18 cellular contexts compared by ENCODE assay signal in the genomic region with DNA sequence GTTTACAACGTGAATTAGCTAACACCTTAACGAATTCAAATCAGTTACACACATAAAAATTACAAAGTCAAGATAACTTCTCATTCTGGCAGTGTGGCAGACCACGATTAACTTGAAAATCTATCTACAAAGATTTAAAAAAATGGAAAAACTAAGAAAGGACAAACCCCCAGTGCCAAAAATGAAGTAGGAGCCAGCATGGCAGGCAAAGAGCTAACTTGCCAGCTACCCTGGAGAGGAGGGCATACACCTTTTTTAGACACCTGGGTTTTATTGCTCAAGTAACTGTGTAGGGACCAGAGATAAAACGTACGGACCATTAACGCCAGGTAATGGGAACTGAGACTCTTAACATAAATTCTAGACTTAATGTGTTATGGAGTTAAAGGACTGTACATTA. TPM values are rescaled to one million over a fixed set of nuclear protein-coding genes. Genes with fewer than 3 reads are reported as not detected.
DNase-seq lines count a peak whose midpoint lies in the region; ATAC-seq and TF ChIP-seq lines count a peak whose summit lies in the region.
"Had no signal": no experiment of that assay in that cellular context is flagged by ENCODE, and none has a peak within 500 bp of the region (broad histone marks: within the 10 kb centered on the region; RNA-seq: fewer than 3 reads in every experiment).

No MANE protein-coding gene starts in this region.

- no peaks in the 10 kb centered on the region for H3K27me3 Mint-ChIP-seq in stimulated activated naive CD8-positive, alpha-beta T cell treated with anti-CD3 and anti-CD28 coated beads, Interleukin-15, Interleukin-2, amounts not matched to agents 100 ng/mL and 50 ng/mL, for 24 hours
- H3K27me3 Mint-ChIP-seq in stimulated activated naive CD8-positive, alpha-beta T cell treated with anti-CD3 and anti-CD28 coated beads, Interleukin-15, amount 100 ng/mL, for 72 hours, result no peaks in the 10 kb centered on the region

- no peak overlapping the region for H2AFZ ChIP-seq in SU-DHL-6 (ENCODE audit: low read depth, low read length, severe bottlenecking)
- H2AFZ ChIP-seq in hepatocyte, result no peak overlapping the region

- peak overlapping the region; percentile 61 for H3K27ac Mint-ChIP-seq in stimulated activated naive CD8-positive, alpha-beta T cell treated with anti-CD3 and anti-CD28 coated beads, Interleukin-15, Interleukin-2, amounts not matched to agents 100 ng/mL and 50 ng/mL, for 24 hours
- H3K27ac Mint-ChIP-seq in stimulated activated naive CD8-positive, alpha-beta T cell treated with anti-CD3 and anti-CD28 coated beads, Interleukin-15, amount 100 ng/mL, for 72 hours, result no peak overlapping the region

- peaks cover 75% of the 10 kb centered on the region for H3K79me2 ChIP-seq in SU-DHL-6 (ENCODE audit: insufficient read depth, low read length)
- H3K79me2 ChIP-seq in hepatocyte, result peaks cover 70% of the 10 kb centered on the region

- peaks cover 48% of the 10 kb centered on the region for H4K20me1 ChIP-seq in SU-DHL-6 (ENCODE audit: low read depth, low read length)
- peaks cover 66% of the 10 kb centered on the region for H4K20me1 ChIP-seq in hepatocyte (ENCODE audit: insufficient read depth, poor library complexity, severe bottlenecking)

- H3K4me2 ChIP-seq in SU-DHL-6 (ENCODE audit: low read depth, low read length, poor library complexity, severe bottlenecking) (peak overlapping the region; percentile 86), hepatocyte (peak overlapping the region; percentile 81)

- H3F3A ChIP-seq in SU-DHL-6 (ENCODE audit: insufficient read depth), result peaks cover 24% of the 10 kb centered on the region

- peaks cover 17% of the 10 kb centered on the region for H3K36me3 ChIP-seq in SU-DHL-6 (ENCODE audit: low read length)
- no peaks in the 10 kb centered on the region for H3K36me3 ChIP-seq in hepatocyte (replicated peaks; ENCODE audit: insufficient read depth, low read depth)
- H3K36me3 ChIP-seq: gastrocnemius medialis, transverse colon had no signal

- H3K9me3 ChIP-seq in SU-DHL-6 (ENCODE audit: insufficient read depth, low read length) (no peaks in the 10 kb centered on the region), hepatocyte (ENCODE audit: low read depth) (no peaks in the 10 kb centered on the region)
- H3K9me3 ChIP-seq: gastrocnemius medialis, transverse colon had no signal

- H3K9ac ChIP-seq in SU-DHL-6 (ENCODE audit: low read length), result 0 out of 2 replicates have a peak overlapping the region, but pooled peaks have one; percentile 84

- WGBS in hepatocyte (ENCODE audit: low lambda C conversion rate, missing lambda C conversion rate), result 89% methylated on average over 6 of the region's 6 CpGs

- H3K4me3 ChIP-seq in SU-DHL-6 (ENCODE audit: insufficient read depth, low read length, poor library complexity, severe bottlenecking) (peak overlapping the region; percentile 24), hepatocyte (no peak overlapping the region)
- H3K4me3 ChIP-seq: transverse colon had no signal

- DNase-seq in stimulated activated naive CD8-positive, alpha-beta T cell treated with anti-CD3 and anti-CD28 coated beads, Interleukin-15, amount 100 ng/mL, for 72 hours, result no peak
- DNase-seq in hepatocyte (ENCODE audit: low spot score) (no peak), ureter (ENCODE audit: low spot score) (no peak)
- DNase-seq: activated CD4-positive, alpha-beta T cell treated with anti-CD3 and anti-CD28 coated beads for 1 hour; activated gamma-delta T cell treated with Interleukin-2 at 50 U/mL for 16 hours; gastrocnemius medialis; islet precursor cell; NCI-H1092 treated with DMSO at 0.1 percent for 48 hours; NCI-H2227 treated with DMSO at 0.1 percent for 48 hours; transverse colon had no signal

- no peaks in the 10 kb centered on the region for H3K9me3 Mint-ChIP-seq in stimulated activated naive CD8-positive, alpha-beta T cell treated with anti-CD3 and anti-CD28 coated beads, Interleukin-15, Interleukin-2, amounts not matched to agents 100 ng/mL and 50 ng/mL, for 24 hours
- H3K9me3 Mint-ChIP-seq in stimulated activated naive CD8-positive, alpha-beta T cell treated with anti-CD3 and anti-CD28 coated beads, Interleukin-15, amount 100 ng/mL, for 72 hours, result no peaks in the 10 kb centered on the region

- H3K9me2 ChIP-seq in SU-DHL-6 (replicated peaks; ENCODE audit: insufficient read depth, low read length), result no peaks in the 10 kb centered on the region
- H3K9me2 ChIP-seq in hepatocyte (replicated peaks; ENCODE audit: insufficient read depth), result no peaks in the 10 kb centered on the region

- H3K27ac ChIP-seq in SU-DHL-6 (ENCODE audit: low read depth, low read length) (no peak overlapping the region), hepatocyte (no peak overlapping the region)
- H3K27ac ChIP-seq: gastrocnemius medialis, transverse colon had no signal

- H3K4me3 Mint-ChIP-seq in stimulated activated naive CD8-positive, alpha-beta T cell treated with anti-CD3 and anti-CD28 coated beads, Interleukin-15, Interleukin-2, amounts not matched to agents 100 ng/mL and 50 ng/mL, for 24 hours, result peak overlapping the region; percentile 52
- H3K4me3 Mint-ChIP-seq in stimulated activated naive CD8-positive, alpha-beta T cell treated with anti-CD3 and anti-CD28 coated beads, Interleukin-15, amount 100 ng/mL, for 72 hours, result peak overlapping the region in 1 of 2 donors; percentile 45

- ATAC-seq in stimulated activated naive CD8-positive, alpha-beta T cell treated with anti-CD3 and anti-CD28 coated beads, Interleukin-15, amount 100 ng/mL, for 72 hours, result no peak
- no peak for ATAC-seq in HG02678 (IDR thresholded peaks at IDR 0.05; ENCODE audit: unreplicated experiment)
- no peak for ATAC-seq in GM19467 (IDR thresholded peaks at IDR 0.05; ENCODE audit: unreplicated experiment)
- ATAC-seq in HG03520 (IDR thresholded peaks at IDR 0.05; ENCODE audit: unreplicated experiment), result no peak
- ATAC-seq: gastrocnemius medialis had no signal

- peaks cover 14% of the 10 kb centered on the region for H3K4me1 ChIP-seq in hepatocyte (ENCODE audit: insufficient read depth)

- peaks cover 53% of the 10 kb centered on the region for H3K36me3 Mint-ChIP-seq in stimulated activated naive CD8-positive, alpha-beta T cell treated with anti-CD3 and anti-CD28 coated beads, Interleukin-15, Interleukin-2, amounts not matched to agents 100 ng/mL and 50 ng/mL, for 24 hours (ENCODE audit: low read depth)

- TF ChIP-seq CTCF in SU-DHL-6 (IDR thresholded peaks at IDR 0.05; ENCODE audit: insufficient read depth, low read length, poor library complexity, severe bottlenecking) (no peak), hepatocyte (IDR thresholded peaks at IDR 0.05; ENCODE audit: poor library complexity) (no peak)

- H3K27me3 ChIP-seq in SU-DHL-6 (ENCODE audit: low read length), result no peaks in the 10 kb centered on the region
- no peaks in the 10 kb centered on the region for H3K27me3 ChIP-seq in hepatocyte
- H3K27me3 ChIP-seq: gastrocnemius medialis, transverse colon had no signal

- H3K4me1 Mint-ChIP-seq in stimulated activated naive CD8-positive, alpha-beta T cell treated with anti-CD3 and anti-CD28 coated beads, Interleukin-15, Interleukin-2, amounts not matched to agents 100 ng/mL and 50 ng/mL, for 24 hours (ENCODE audit: low read depth), result peaks cover 77% of the 10 kb centered on the region
- H3K4me1 Mint-ChIP-seq in stimulated activated naive CD8-positive, alpha-beta T cell treated with anti-CD3 and anti-CD28 coated beads, Interleukin-15, amount 100 ng/mL, for 72 hours, result peaks cover 66% of the 10 kb centered on the region

RNA-seq across cellular contexts. Expression of a gene that starts 2.5 kb away (rescaled TPM):
- total RNA-seq in hepatocyte (36.1 and 48.2 TPM in 2 replicates), ureter (269 TPM)
- polyA plus RNA-seq in hepatocyte, result 14.8 and 15.7 TPM in 2 replicates

RNA-seq across cellular contexts. Expression of a gene that starts 16.3 kb away (rescaled TPM):
- total RNA-seq in hepatocyte, result 11.2 and 18.0 TPM in 2 replicates
- 10.8 and 12.0 TPM in 2 replicates for polyA plus RNA-seq in hepatocyte
- 23.5 TPM for total RNA-seq in ureter

RNA-seq across cellular contexts. Expression of a gene that starts 51.1 kb away (rescaled TPM):
- total RNA-seq in hepatocyte, result not detected in 2 replicates
- polyA plus RNA-seq in hepatocyte, result not detected in 2 replicates
- not detected for total RNA-seq in ureter
- total RNA-seq: bronchial epithelial cell, gastrocnemius medialis, HT1080, mucosa of gallbladder, transverse colon had no signal

RNA-seq across cellular contexts. Expression of a gene that starts 56.9 kb away (rescaled TPM):
- not detected in 2 replicates for total RNA-seq in hepatocyte
- polyA plus RNA-seq in hepatocyte, result not detected in 2 replicates
- 0.21 TPM for total RNA-seq in ureter
- total RNA-seq: bronchial epithelial cell, gastrocnemius medialis, HT1080, transverse colon had no signal

RNA-seq across cellular contexts. Expression of a gene that starts 58.7 kb away (rescaled TPM):
- total RNA-seq in hepatocyte (not detected in 2 replicates), ureter (not detected)
- polyA plus RNA-seq in hepatocyte, result not detected in 2 replicates
- total RNA-seq: bronchial epithelial cell, mucosa of gallbladder, transverse colon had no signal
